ENCODE assay signal across 16 cellular contexts in genomic region chr2:39139511-39140237, GRCh38. TPM values are rescaled to one million over a fixed set of nuclear protein-coding genes. Genes with fewer than 3 reads are reported as not detected.
DNase-seq lines count a peak whose midpoint lies in the region; ATAC-seq, FAIRE-seq and TF ChIP-seq lines count a peak whose summit lies in the region.
"Had no signal": no experiment of that assay in that cellular context is flagged by ENCODE, and none has a peak within 500 bp of the region (broad histone marks: within the 10 kb centered on the region; RNA-seq: fewer than 3 reads in every experiment).

No MANE protein-coding gene starts in this region.

- 10% methylated on average over 2 of the region's 2 CpGs for WGBS in HepG2 (ENCODE audit: low lambda C conversion rate)
- WGBS in right lobe of liver (ENCODE audit: insufficient coverage, low coverage, low lambda C conversion rate, missing lambda C conversion rate): 59% methylated on average over 2 of the region's 2 CpGs
- 47 to 53% (median 52%) methylated on average over 2 of the region's 2 CpGs for WGBS in stomach, 5 donors

- H3K4me1 ChIP-seq in HepG2 (ENCODE audit: insufficient read depth, low read length) (peaks cover 61% of the 10 kb centered on the region), right lobe of liver (peaks cover 0 to 32% (median 4%) of the 10 kb centered on the region in 4 donors), OCI-LY3 (ENCODE audit: low read length) (peaks cover 68% of the 10 kb centered on the region), skeletal muscle tissue (ENCODE audit: control insufficient read depth in 3 of 3, insufficient read depth in 3 of 3, low read length in 3 of 3) (peaks cover 5 to 12% (median 11%) of the 10 kb centered on the region in 3 donors), stomach (peaks cover 0 to 24% (median 11%) of the 10 kb centered on the region in 4 donors)
- H3K4me1 ChIP-seq: neural progenitor cell had no signal

- TF ChIP-seq EP300 in HepG2 (IDR thresholded peaks at IDR 0.05; ENCODE audit: low read depth in 2 of 2, low read length in 2 of 2): no peak
- TF ChIP-seq EP300 in HepG2 (CRISPR knock-in tag; IDR thresholded peaks at IDR 0.05; ENCODE audit: borderline replicate concordance): no peak
- TF ChIP-seq EP300 in stomach (IDR thresholded peaks at IDR 0.05): no peak

- ATAC-seq in HepG2: no peak
- no peak for ATAC-seq in right lobe of liver
- ATAC-seq in activated T-helper 17 cell treated with anti-CD3 and anti-CD28 coated beads, Interleukin-2, amount 50 U/mL, for 72 hours (replicated peaks): no peak
- no peak for ATAC-seq in GM21786 (IDR thresholded peaks at IDR 0.05; ENCODE audit: unreplicated experiment)
- ATAC-seq: gastroesophageal sphincter had no signal

- H3K4me3 ChIP-seq in HepG2 (replicated peaks in 1 of 3; ENCODE audit: insufficient read depth in 1 of 3, low read depth in 2 of 3, low read length in 3 of 3) (peak overlapping the region in 1 of 3 experiments; percentile 35; a peak in 3 of 6 replicates), right lobe of liver (no peak overlapping the region), OCI-LY3 (ENCODE audit: low read length) (no peak overlapping the region), skeletal muscle tissue (ENCODE audit: low read length in 3 of 3) (no peak overlapping the region), stomach (no peak overlapping the region)
- H3K4me3 ChIP-seq: gastroesophageal sphincter, neural progenitor cell had no signal

- H3K36me3 ChIP-seq in HepG2 (replicated peaks in 1 of 2; ENCODE audit: control insufficient read depth in 1 of 2, insufficient read depth in 2 of 2, low read length in 2 of 2) (no peaks in the 10 kb centered on the region), right lobe of liver (no peaks in the 10 kb centered on the region), OCI-LY3 (replicated peaks; ENCODE audit: low read depth, low read length) (no peaks in the 10 kb centered on the region), skeletal muscle tissue (ENCODE audit: control insufficient read depth in 3 of 3, insufficient read depth in 3 of 3, low read length in 3 of 3) (no peaks in the 10 kb centered on the region), stomach (no peaks in the 10 kb centered on the region)
- H3K36me3 ChIP-seq: gastroesophageal sphincter, neural progenitor cell had no signal

- TF ChIP-seq POLR2A in HepG2 (IDR thresholded peaks at IDR 0.05; ENCODE audit: insufficient read depth in 1 of 2, low read depth in 2 of 2, low read length in 2 of 2) (no peak), right lobe of liver (IDR thresholded peaks at IDR 0.05) (no peak), stomach (IDR thresholded peaks at IDR 0.05) (no peak)

- no peak for TF ChIP-seq RAD21 in HepG2 (CRISPR knock-in tag; IDR thresholded peaks at IDR 0.05)

- no peaks in the 10 kb centered on the region for H3K9me3 Mint-ChIP-seq in activated T-helper 17 cell treated with anti-CD3 and anti-CD28 coated beads, Interleukin-2, amount 50 U/mL, for 72 hours
- H3K9me3 Mint-ChIP-seq: immature natural killer cell had no signal

- H3K27ac Mint-ChIP-seq in activated T-helper 17 cell treated with anti-CD3 and anti-CD28 coated beads, Interleukin-2, amount 50 U/mL, for 72 hours: peak overlapping the region; percentile 6
- H3K27ac Mint-ChIP-seq: immature natural killer cell, neural progenitor cell had no signal

- intact Hi-C loops in HepG2 (cut with micrococcal nuclease; ENCODE audit: unreplicated experiment): loop anchor here (1.0 to 10.0 kb wide), 3 partner anchors 18 to 265 kb away; partner anchors contain the start of genes DHX57, MORN2 and SOS1
- intact Hi-C loops in right lobe of liver (cut with DNase I): no loop called here
- intact Hi-C loops in stomach (cut with DNase I; ENCODE audit: low total_unique reads): no loop called here

- no TSS peak for BruUV-seq in HepG2 (replicated peaks; lab: Mats Ljungman, UMichigan)

- H3K36me3 Mint-ChIP-seq in activated T-helper 17 cell treated with anti-CD3 and anti-CD28 coated beads, Interleukin-2, amount 50 U/mL, for 72 hours (ENCODE audit: low read depth): no peaks in the 10 kb centered on the region
- H3K36me3 Mint-ChIP-seq: immature natural killer cell, neural progenitor cell had no signal

- H3K4me3 Mint-ChIP-seq in activated T-helper 17 cell treated with anti-CD3 and anti-CD28 coated beads, Interleukin-2, amount 50 U/mL, for 72 hours: peak overlapping the region; percentile 72
- H3K4me3 Mint-ChIP-seq: immature natural killer cell, neural progenitor cell had no signal

- POLR2A ChIA-PET in HepG2 (lab: Yijun Ruan, JAX): interaction anchor here (0.6 to 4.2 kb wide), 5 partner anchors 11 to 193 kb away, joined by 3 to 58 read pairs (median 6); partner anchors contain the start of gene SOS1

- H3K27me3 ChIP-seq in HepG2 (ENCODE audit: control insufficient read depth in 1 of 2, insufficient read depth in 2 of 2, low read length in 2 of 2) (no peaks in the 10 kb centered on the region), right lobe of liver (no peaks in the 10 kb centered on the region), OCI-LY3 (ENCODE audit: low read depth, low read length) (no peaks in the 10 kb centered on the region), skeletal muscle tissue (ENCODE audit: control insufficient read depth in 3 of 3, insufficient read depth in 3 of 3, low read length in 3 of 3) (no peaks in the 10 kb centered on the region), stomach (no peaks in the 10 kb centered on the region)
- H3K27me3 ChIP-seq: gastroesophageal sphincter, neural progenitor cell had no signal

- H2AFZ ChIP-seq in HepG2 (ENCODE audit: low read length) (no peak overlapping the region), OCI-LY3 (ENCODE audit: low read depth, low read length) (no peak overlapping the region; the same call in 1 of the 2 replicates)
- H2AFZ ChIP-seq: neural progenitor cell had no signal

- H3K79me2 ChIP-seq in HepG2 (ENCODE audit: insufficient read depth, low read length) (no peaks in the 10 kb centered on the region), OCI-LY3 (ENCODE audit: low read length) (no peaks in the 10 kb centered on the region)

- DNase-seq in HepG2 (ENCODE audit: low spot score) (no peak), right lobe of liver (no peak), stomach (no peak), HuH-7.5 (ENCODE audit: low spot score) (no peak)
- DNase-seq: activated T-cell treated with anti-CD3 and anti-CD28 coated beads for 4 hours, DMS153, immature natural killer cell, NCI-H2029 treated with DMSO at 0.1 percent for 48 hours, NCI-H69 had no signal

- in situ Hi-C loops in HepG2 (cut with HindIII; ENCODE audit: extremely low pct_ligation_motif_present, low pct_unique_long_range_greater_than_20kb): no loop called here

- TF ChIP-seq CTCF in HepG2 (CRISPR knock-in tag; IDR thresholded peaks at IDR 0.05) (no peak), right lobe of liver (IDR thresholded peaks at IDR 0.05) (no peak), OCI-LY3 (IDR thresholded peaks at IDR 0.05; ENCODE audit: low read depth, low read length) (no peak), stomach (IDR thresholded peaks at IDR 0.05) (no peak)

- H4K20me1 ChIP-seq in HepG2 (ENCODE audit: insufficient read depth, low read length): no peaks in the 10 kb centered on the region
- no peaks in the 10 kb centered on the region for H4K20me1 ChIP-seq in OCI-LY3 (ENCODE audit: insufficient read depth, low read length)

- H3K9me3 ChIP-seq in HepG2 (ENCODE audit: low read length): no peaks in the 10 kb centered on the region
- no peaks in the 10 kb centered on the region for H3K9me3 ChIP-seq in right lobe of liver
- no peaks in the 10 kb centered on the region for H3K9me3 ChIP-seq in OCI-LY3 (ENCODE audit: insufficient read depth, low read length)
- H3K9me3 ChIP-seq in skeletal muscle tissue (ENCODE audit: control insufficient read depth in 3 of 3, low read length in 3 of 3): no peaks in the 10 kb centered on the region
- H3K9me3 ChIP-seq in stomach: no peaks in the 10 kb centered on the region
- H3K9me3 ChIP-seq: gastroesophageal sphincter had no signal

- CTCF ChIA-PET in HepG2 (lab: Yijun Ruan, JAX; ENCODE audit: low intra/inter-chr PET ratio, low total read pairs): no interaction called here

- no peaks in the 10 kb centered on the region for H3K27me3 Mint-ChIP-seq in activated T-helper 17 cell treated with anti-CD3 and anti-CD28 coated beads, Interleukin-2, amount 50 U/mL, for 72 hours

- H3K27ac ChIP-seq in HepG2 (ENCODE audit: extremely low read length, insufficient read depth, low read length): peak overlapping the region; percentile 57
- H3K27ac ChIP-seq in right lobe of liver: peak overlapping the region in 1 of 3 donors; percentile 59
- peak overlapping the region; percentile 0 for H3K27ac ChIP-seq in OCI-LY3 (ENCODE audit: low read length)
- peak overlapping the region; percentile 56 for H3K27ac ChIP-seq in skeletal muscle tissue (ENCODE audit: low read depth, low read length)
- H3K27ac ChIP-seq in stomach: no peak overlapping the region
- H3K27ac ChIP-seq: gastroesophageal sphincter, neural progenitor cell had no signal

- H3K4me1 Mint-ChIP-seq in activated T-helper 17 cell treated with anti-CD3 and anti-CD28 coated beads, Interleukin-2, amount 50 U/mL, for 72 hours: peaks cover 59% of the 10 kb centered on the region

- peak; percentile 12 for FAIRE-seq in HepG2 (lab: Jason Lieb, UNC)
- FAIRE-seq: RCC 7860 had no signal

- peak overlapping the region; percentile 2; the same call in 1 of the 2 replicates for H3K9ac ChIP-seq in HepG2 (ENCODE audit: insufficient read depth, low read depth, low read length)
- no peak overlapping the region for H3K9ac ChIP-seq in OCI-LY3 (ENCODE audit: low read length)
- no peak overlapping the region for H3K9ac ChIP-seq in skeletal muscle tissue (ENCODE audit: low read depth in 1 of 3, low read length in 3 of 3)
- H3K9ac ChIP-seq: neural progenitor cell had no signal

- peak overlapping the region; percentile 66 for H3K4me2 ChIP-seq in HepG2 (ENCODE audit: low read depth, low read length)
- peak overlapping the region; percentile 8; the same call in 1 of the 2 replicates for H3K4me2 ChIP-seq in OCI-LY3 (ENCODE audit: low read length)
- H3K4me2 ChIP-seq: neural progenitor cell had no signal

RNA-seq across cellular contexts. Expression of gene SOS1, which starts 18.8 kb away (rescaled TPM):
- 20.8 and 26.6 TPM in 2 replicates for total RNA-seq in HepG2 (2016; rRNA removed; fragmentation: Illumina TruSeq; extraction: Trizol)
- total RNA-seq in HepG2 (2016; cell fraction: cytosol; rRNA removed; fragmentation: Illumina TruSeq; extraction: Trizol; ENCODE audit: low read depth): 3.2 and 4.1 TPM in 2 replicates
- total RNA-seq in HepG2 (2016; cell fraction: insoluble cytoplasmic fraction; rRNA removed; fragmentation: Illumina TruSeq; extraction: Trizol): 21.0 and 28.9 TPM in 2 replicates
- 12.6 and 14.3 TPM in 2 replicates for total RNA-seq in HepG2 (2016; cell fraction: membrane; rRNA removed; fragmentation: Illumina TruSeq; extraction: Trizol)
- total RNA-seq in HepG2 (2016; cell fraction: nucleus; rRNA removed; fragmentation: Illumina TruSeq; extraction: Trizol): 49.5 and 63.9 TPM in 2 replicates
- 39.5 and 60.4 TPM in 2 replicates for polyA plus RNA-seq in HepG2 (2011; rRNA removed)
- polyA plus RNA-seq in HepG2 (2011; cell fraction: cytosol; rRNA removed): 23.4 and 41.7 TPM in 2 replicates
- polyA plus RNA-seq in HepG2 (2011; cell fraction: nucleus; rRNA removed): 69.6 and 75.7 TPM in 2 replicates
- 31.5 and 37.6 TPM in 2 replicates for polyA plus RNA-seq in HepG2 (2012)
- 0.43 and 0.49 TPM in 2 replicates for polyA plus RNA-seq in HepG2 (2016; cell fraction: cytosol; fragmentation: Illumina TruSeq; extraction: Trizol; ENCODE audit: low read depth)
- polyA plus RNA-seq in HepG2 (2016; cell fraction: insoluble cytoplasmic fraction; fragmentation: Illumina TruSeq; extraction: Trizol; ENCODE audit: low read depth): 21.4 and 27.3 TPM in 2 replicates
- 2.0 and 2.7 TPM in 2 replicates for polyA plus RNA-seq in HepG2 (2016; cell fraction: membrane; fragmentation: Illumina TruSeq; extraction: Trizol; ENCODE audit: low read depth)
- polyA plus RNA-seq in HepG2 (2016; cell fraction: nucleus; fragmentation: Illumina TruSeq; extraction: Trizol; ENCODE audit: insufficient read depth, low read depth): 56.1 and 68.3 TPM in 2 replicates
- 40.4 and 54.0 TPM in 2 replicates for polyA minus RNA-seq in HepG2 (2011; rRNA and poly(A)+ RNA removed; ENCODE audit: low replicate concordance)
- 39.9 and 41.5 TPM in 2 replicates for polyA minus RNA-seq in HepG2 (2011; cell fraction: cytosol; rRNA and poly(A)+ RNA removed)
- 211 and 214 TPM in 2 replicates for polyA minus RNA-seq in HepG2 (2011; cell fraction: nucleus; rRNA and poly(A)+ RNA removed)
- total RNA-seq in right lobe of liver: 10 to 100 TPM in 5 of 6 experiments, 1 to 10 TPM in 1; 9.6 to 20.1 (median 16.5) TPM
- total RNA-seq in activated T-helper 17 cell treated with anti-CD3 and anti-CD28 coated beads, Interleukin-2, amount 50 U/mL, for 72 hours: 100 to 1,000 TPM in 1 of 2 donors, 10 to 100 TPM in 1; 98.7 to 116 TPM
- total RNA-seq in skeletal muscle tissue: 14.1 TPM
- total RNA-seq in stomach: 10 to 100 TPM in 4 of 5 donors, 1 to 10 TPM in 1; 5.2 to 46.4 (median 39.7) TPM
- 1 to 10 TPM; 4.5 to 6.3 (median 6.3) TPM for polyA plus RNA-seq in stomach

Comparison
In these comparisons a context has a peak if more than half of its experiments do, and no peak if none do; other contexts are left out.
1. H3K27ac ChIP-seq: peak in HepG2 (single experiment), OCI-LY3 (single experiment) and skeletal muscle tissue (single experiment); none in stomach (0 of 5).